In the genomic region with DNA sequence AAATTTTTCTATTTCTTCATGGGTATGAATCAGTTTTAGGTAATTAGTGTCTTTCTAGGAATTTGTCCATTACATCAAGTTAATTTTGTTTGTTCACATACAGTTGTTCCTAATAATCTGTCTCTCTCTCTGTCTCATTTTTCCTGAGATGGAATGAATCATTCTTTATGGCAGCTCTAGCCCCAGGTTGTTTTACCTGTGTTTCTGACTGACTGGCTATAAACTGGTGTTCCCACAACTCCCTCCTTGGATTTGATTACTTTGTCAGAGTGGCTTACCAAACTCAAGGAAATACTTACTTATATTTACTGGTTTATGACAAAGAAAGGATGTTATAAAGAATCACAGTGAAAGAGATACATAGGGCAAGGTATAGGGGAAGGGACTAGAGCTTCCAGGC, we compare ENCODE assay signal across 21 cellular contexts. TPM values are rescaled to one million over a fixed set of nuclear protein-coding genes. Genes with fewer than 3 reads are reported as not detected.
DNase-seq lines count a peak whose midpoint lies in the region; ATAC-seq and TF ChIP-seq lines count a peak whose summit lies in the region.
"Had no signal": no experiment of that assay in that cellular context is flagged by ENCODE, and none has a peak within 500 bp of the region (broad histone marks: within the 10 kb centered on the region; RNA-seq: fewer than 3 reads in every experiment).

No MANE protein-coding gene starts in this region.

- H3K27me3 ChIP-seq in RWPE2 (ENCODE audit: insufficient read depth, poor library complexity, severe bottlenecking) (no peaks in the 10 kb centered on the region), thyroid gland (no peaks in the 10 kb centered on the region)

- H3K4me3 ChIP-seq in RWPE2 (ENCODE audit: severe bottlenecking), result no peak overlapping the region
- H3K4me3 ChIP-seq in epithelial cell of esophagus (ENCODE audit: low read length), result no peak overlapping the region
- no peak overlapping the region for H3K4me3 ChIP-seq in thyroid gland (replicated peaks in 1 of 3)

- TF ChIP-seq CTCF in RWPE2 (IDR thresholded peaks at IDR 0.05; ENCODE audit: poor library complexity, severe bottlenecking), result no peak
- no peak for TF ChIP-seq CTCF in epithelial cell of esophagus (IDR thresholded peaks at IDR 0.05; ENCODE audit: insufficient read depth, low read depth, low read length, missing control alignments)
- no peak for TF ChIP-seq CTCF in thyroid gland (IDR thresholded peaks at IDR 0.05)

- H3K9me3 ChIP-seq in RWPE2 (ENCODE audit: severe bottlenecking) (no peaks in the 10 kb centered on the region), thyroid gland (no peaks in the 10 kb centered on the region)

- intact Hi-C loops in left colon (cut with DNase I, micrococcal nuclease) (no loop called here), thyroid gland (cut with DNase I) (no loop called here)

- DNase-seq in RWPE2 (ENCODE audit: low spot score) (no peak), epithelial cell of esophagus (ENCODE audit: low read depth) (peak; percentile 78), left colon (no peak), thyroid gland (no peak), AG08396 (ENCODE audit: low spot score) (no peak)
- DNase-seq: ACHN, AML-193, DND-41, H7, Kasumi-1, MM.1S, NCI-H1092, NCI-H146, NCI-H2029 treated with DMSO at 0.1 percent for 48 hours, NCI-H2171, NCI-H526 had no signal

- ATAC-seq in RWPE2 (ENCODE audit: low read depth), result peak; percentile 85
- peak; percentile 98 for ATAC-seq in left colon
- ATAC-seq in HG03432 (IDR thresholded peaks at IDR 0.05; ENCODE audit: unreplicated experiment), result no peak
- ATAC-seq in HG03039 (IDR thresholded peaks at IDR 0.05; ENCODE audit: unreplicated experiment), result no peak
- ATAC-seq: Panc1, Right ventricle myocardium inferior had no signal

- H3K4me1 ChIP-seq in RWPE2 (ENCODE audit: insufficient read depth, poor library complexity, severe bottlenecking), result peaks cover 7% of the 10 kb centered on the region
- H3K4me1 ChIP-seq in thyroid gland, result no peaks in the 10 kb centered on the region

- peak overlapping the region; percentile 42 for H3K27ac ChIP-seq in RWPE2 (ENCODE audit: poor library complexity, severe bottlenecking)
- no peak overlapping the region for H3K27ac ChIP-seq in thyroid gland
- H3K27ac ChIP-seq: C4-2B had no signal

- no peak for TF ChIP-seq POLR2A in thyroid gland (IDR thresholded peaks at IDR 0.05)

- H3K36me3 ChIP-seq in RWPE2 (ENCODE audit: low read depth) (peaks cover 39% of the 10 kb centered on the region), thyroid gland (peaks cover 0 to 5% of the 10 kb centered on the region in 2 donors)

RNA-seq across cellular contexts. Expression of a gene that starts 15.1 kb away (rescaled TPM):
- total RNA-seq in left colon, result 10 to 100 TPM; 17.6 to 20.6 TPM
- total RNA-seq in thyroid gland, result 10 to 100 TPM; 16.4 to 28.4 (median 17.8) TPM

Comparison
In these comparisons a context has a peak if more than half of its experiments do, and no peak if none do; other contexts are left out.
1. ATAC-seq: peak in RWPE2 (single experiment) and left colon (single experiment); none in HG03432 (single experiment) and HG03039 (single experiment).